Comparison of ENCODE assay signal across 10 cellular contexts in the genomic region with DNA sequence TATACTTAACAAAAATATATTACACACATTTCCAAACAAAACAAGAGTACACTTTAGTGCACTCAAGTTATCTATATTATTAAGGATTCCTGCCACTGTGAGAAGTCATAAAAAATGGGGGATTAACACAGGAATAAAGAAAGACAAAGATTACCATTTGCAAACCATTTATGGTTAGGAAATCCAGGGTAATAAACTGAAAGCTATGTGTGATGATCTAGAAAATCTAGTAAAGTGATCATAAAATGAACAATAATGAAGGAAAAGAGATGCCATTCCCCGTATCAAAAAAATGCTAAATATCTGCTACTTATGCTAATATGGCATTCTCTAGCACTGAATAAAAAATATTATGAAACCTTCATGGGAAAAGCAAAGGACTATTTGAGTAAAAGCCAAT.
"Had no signal": no experiment of that assay in that cellular context is flagged by ENCODE, and none has a peak within 500 bp of the region (broad histone marks: within the 10 kb centered on the region; RNA-seq: fewer than 3 reads in every experiment).

No MANE protein-coding gene starts in this region.

- H3K4me3 ChIP-seq: GM23248, GM23338, HAP-1 had no signal

- H3K4me2 ChIP-seq: GM23338 had no signal

- FAIRE-seq: H1 had no signal

- H3K27ac ChIP-seq: GM23248 had no signal

- ATAC-seq: GM23338, HCT116 had no signal

- H2AFZ ChIP-seq: GM23248, GM23338 had no signal

- DNase-seq: GM23248, GOT3, H7, H9, HCEC 1CT, HFFc6 had no signal

- H3K9me3 ChIP-seq: HAP-1 had no signal

- H3K9ac ChIP-seq: GM23248 had no signal

- H3K36me3 ChIP-seq: HAP-1 had no signal
